ENCODE assay signal across 11 cellular contexts in the genomic region with DNA sequence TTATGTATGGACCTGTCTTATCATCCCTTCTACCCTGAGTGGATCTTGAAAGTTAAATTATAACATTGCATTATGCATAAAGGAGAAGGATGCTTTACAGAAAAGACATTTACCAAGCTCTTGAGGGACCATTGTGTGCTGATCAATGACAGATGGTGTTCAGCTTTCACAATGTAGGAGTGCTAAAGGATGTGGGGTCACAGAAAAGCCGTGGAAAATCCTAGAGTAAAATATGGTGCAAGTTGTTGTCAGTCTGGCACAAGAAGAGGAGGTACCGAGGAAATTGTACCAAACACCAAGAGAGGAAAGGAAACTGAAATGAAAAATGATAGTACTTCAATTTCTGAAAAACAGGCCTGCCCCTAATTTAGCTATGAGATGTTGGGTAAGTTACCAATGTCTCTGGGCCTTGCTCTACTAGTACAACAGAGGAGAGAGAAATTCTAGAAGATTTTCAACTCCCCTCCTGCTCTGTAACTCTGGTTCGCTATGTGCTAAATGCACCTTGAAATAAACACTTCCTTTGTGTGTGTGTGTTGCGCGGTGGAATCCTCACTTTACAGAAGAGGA.
DNase-seq lines count a peak whose midpoint lies in the region; ATAC-seq and TF ChIP-seq lines count a peak whose summit lies in the region.
"Had no signal": no experiment of that assay in that cellular context is flagged by ENCODE, and none has a peak within 500 bp of the region (broad histone marks: within the 10 kb centered on the region; RNA-seq: fewer than 3 reads in every experiment).

No MANE protein-coding gene starts in this region.

- POLR2A ChIA-PET in activated CD8-positive, alpha-beta T cell treated with anti-CD3 and anti-CD28 coated beads, Interleukin-2, amount 10 ng/mL, durations not matched to agents 7 days and 5 days (lab: Charles Lee), result interaction anchor here (0.7 to 1.1 kb wide), 3 partner anchors 105 to 724 kb away, joined by 3 to 4 read pairs (median 3); no protein-coding TSS in a partner anchor

- peaks cover 3% of the 10 kb centered on the region for H3K36me3 Mint-ChIP-seq in activated naive CD4-positive, alpha-beta T cell treated with anti-CD3 and anti-CD28 coated beads, Interleukin-2, amount 10 ng/mL, durations not matched to agents 7 days and 5 days
- H3K36me3 Mint-ChIP-seq in activated CD8-positive, alpha-beta T cell treated with anti-CD3 and anti-CD28 coated beads, Interleukin-2, amount 10 ng/mL, durations not matched to agents 7 days and 5 days (ENCODE audit: low read depth), result peaks cover 2% of the 10 kb centered on the region

- peak overlapping the region; percentile 85 for H3K27ac Mint-ChIP-seq in activated naive CD4-positive, alpha-beta T cell treated with anti-CD3 and anti-CD28 coated beads, Interleukin-2, amount 10 ng/mL, durations not matched to agents 7 days and 5 days
- H3K27ac Mint-ChIP-seq in activated CD8-positive, alpha-beta T cell treated with anti-CD3 and anti-CD28 coated beads, Interleukin-2, amount 10 ng/mL, durations not matched to agents 7 days and 5 days, result peak overlapping the region; percentile 53

- no peak for TF ChIP-seq POLR2A in spleen (IDR thresholded peaks at IDR 0.05)

- H3K4me1 Mint-ChIP-seq in activated naive CD4-positive, alpha-beta T cell treated with anti-CD3 and anti-CD28 coated beads, Interleukin-2, amount 10 ng/mL, durations not matched to agents 7 days and 5 days, result peaks cover 37% of the 10 kb centered on the region
- peaks cover 15% of the 10 kb centered on the region for H3K4me1 Mint-ChIP-seq in activated CD8-positive, alpha-beta T cell treated with anti-CD3 and anti-CD28 coated beads, Interleukin-2, amount 10 ng/mL, durations not matched to agents 7 days and 5 days (ENCODE audit: low read depth)

- CTCF ChIA-PET in activated naive CD4-positive, alpha-beta T cell treated with anti-CD3 and anti-CD28 coated beads, Interleukin-2, amount 10 ng/mL, durations not matched to agents 7 days and 5 days (lab: Charles Lee), result interaction anchor here (0.7 to 1.3 kb wide), 6 partner anchors 9 to 433 kb away, joined by 3 to 4 read pairs (median 3); no protein-coding TSS in a partner anchor
- CTCF ChIA-PET in activated CD8-positive, alpha-beta T cell treated with anti-CD3 and anti-CD28 coated beads, Interleukin-2, amount 10 ng/mL, durations not matched to agents 7 days and 5 days (lab: Charles Lee), result interaction anchor here (0.6 to 2.3 kb wide), 9 partner anchors 9 to 265 kb away, joined by 3 to 18 read pairs (median 4); no protein-coding TSS in a partner anchor

- peak overlapping the region; percentile 6 for H3K4me3 Mint-ChIP-seq in activated naive CD4-positive, alpha-beta T cell treated with anti-CD3 and anti-CD28 coated beads, Interleukin-2, amount 10 ng/mL, durations not matched to agents 7 days and 5 days
- H3K4me3 Mint-ChIP-seq in activated CD8-positive, alpha-beta T cell treated with anti-CD3 and anti-CD28 coated beads, Interleukin-2, amount 10 ng/mL, durations not matched to agents 7 days and 5 days, result no peak overlapping the region

- peak; percentile 57 for ATAC-seq in HG02571 (IDR thresholded peaks at IDR 0.05; ENCODE audit: unreplicated experiment)
- ATAC-seq in activated CD8-positive, alpha-beta T cell treated with anti-CD3 and anti-CD28 coated beads, Interleukin-2, amount 10 ng/mL, durations not matched to agents 7 days and 5 days, result peak; percentile 31

- peak overlapping the region in 1 of 8 donors; percentile 23 for H3K4me3 ChIP-seq in spleen

- no peaks in the 10 kb centered on the region for H3K9me3 Mint-ChIP-seq in activated naive CD4-positive, alpha-beta T cell treated with anti-CD3 and anti-CD28 coated beads, Interleukin-2, amount 10 ng/mL, durations not matched to agents 7 days and 5 days
- H3K9me3 Mint-ChIP-seq in activated CD8-positive, alpha-beta T cell treated with anti-CD3 and anti-CD28 coated beads, Interleukin-2, amount 10 ng/mL, durations not matched to agents 7 days and 5 days (ENCODE audit: insufficient read depth), result no peaks in the 10 kb centered on the region

- H3K27me3 Mint-ChIP-seq in activated naive CD4-positive, alpha-beta T cell treated with anti-CD3 and anti-CD28 coated beads, Interleukin-2, amount 10 ng/mL, durations not matched to agents 7 days and 5 days, result peaks cover under 1% of the 10 kb centered on the region
- no peaks in the 10 kb centered on the region for H3K27me3 Mint-ChIP-seq in activated CD8-positive, alpha-beta T cell treated with anti-CD3 and anti-CD28 coated beads, Interleukin-2, amount 10 ng/mL, durations not matched to agents 7 days and 5 days (ENCODE audit: low read depth)

- 25 to 56% (median 36%) methylated on average over 5 of the region's 5 CpGs for WGBS in spleen, 5 donors

- intact Hi-C loops in spleen (cut with DNase I; ENCODE audit: low total_unique reads), result no loop called here

- DNase-seq in activated naive CD4-positive, alpha-beta T cell treated with anti-CD3 and anti-CD28 coated beads, Interleukin-2, amount 10 ng/mL, durations not matched to agents 7 days and 5 days, result no peak
- DNase-seq in activated naive CD4-positive, alpha-beta T cell treated with Interleukin-2 at 50 U/mL for 16 hours, result no peak
- DNase-seq in activated CD8-positive, alpha-beta T cell treated with anti-CD3 and anti-CD28 coated beads, Interleukin-2, amount 10 ng/mL, durations not matched to agents 7 days and 5 days, result no peak
- DNase-seq in spleen, result no peak
- no peak for DNase-seq in NCI-H146 treated with DMSO at 0.1 percent for 48 hours (lab: John Stamatoyannopoulos, UW; ENCODE audit: unreplicated experiment)
- no peak for DNase-seq in stimulated activated CD4-positive, alpha-beta T cell treated with anti-CD3 and anti-CD28 coated beads, Interleukin-15, amount 100 ng/mL, for 24 hours
- no peak for DNase-seq in NCI-H748 (lab: John Stamatoyannopoulos, UW; ENCODE audit: unreplicated experiment)
- DNase-seq: erythroblast; NCI-H2081; stimulated activated CD4-positive, alpha-beta T cell treated with anti-CD3 and anti-CD28 coated beads, Interleukin-2, amount 100 ng/mL, for 48 hours had no signal

- no peaks in the 10 kb centered on the region for H3K27me3 ChIP-seq in spleen (replicated peaks in 1 of 7)

- peaks cover 3 to 69% (median 53%) of the 10 kb centered on the region in 6 donors for H3K4me1 ChIP-seq in spleen

- H3K9me3 ChIP-seq in spleen, result no peaks in the 10 kb centered on the region

- H3K27ac ChIP-seq in spleen, result peak overlapping the region; percentile 23 to 91 (median 73)

- H3K36me3 ChIP-seq in spleen, result no peaks in the 10 kb centered on the region

- TF ChIP-seq CTCF in spleen (IDR thresholded peaks at IDR 0.05 in 8 of 11, conservative IDR thresholded peaks at IDR 0.05 in 3 of 11), result no peak
